ENCODE assay signal across 8 cellular contexts in genomic region chr15:65530318-65531111, GRCh38. TPM values are rescaled to one million over a fixed set of nuclear protein-coding genes. Genes with fewer than 3 reads are reported as not detected.
DNase-seq lines count a peak whose midpoint lies in the region; ATAC-seq and TF ChIP-seq lines count a peak whose summit lies in the region.

Gene HACD3, plus strand, starts transcription at chr15:65530463. Its CDS starts 169 bp downstream, at chr15:65530632.

- peak within 1 kb of the TSS; percentile 88 for H3K4me3 Mint-ChIP-seq in activated CD4-positive, alpha-beta T cell treated with anti-CD3 and anti-CD28 coated beads, Interleukin-2, amount 10 ng/mL, durations not matched to agents 24 days and 14 days

- ATAC-seq in GM19035 (IDR thresholded peaks at IDR 0.05; ENCODE audit: unreplicated experiment) = peak; percentile 81
- peak; percentile 82 for ATAC-seq in HG03439 (IDR thresholded peaks at IDR 0.05; ENCODE audit: unreplicated experiment)

- no peak for TF ChIP-seq CTCF in coronary artery (IDR thresholded peaks at IDR 0.05)

- no peaks in the 10 kb centered on the region for H3K9me3 Mint-ChIP-seq in activated CD4-positive, alpha-beta T cell treated with anti-CD3 and anti-CD28 coated beads, Interleukin-2, amount 10 ng/mL, durations not matched to agents 24 days and 14 days

- intact Hi-C loops in activated CD4-positive, alpha-beta T cell treated with anti-CD3 and anti-CD28 coated beads, Interleukin-2, amount 10 ng/mL, durations not matched to agents 24 days and 14 days (cut with micrococcal nuclease) = loop anchor here (1.0 kb wide), 1 partner anchor 13 kb away; the partner anchor contains the start of gene DPP8

- no peaks in the 10 kb centered on the region for H3K27me3 Mint-ChIP-seq in activated CD4-positive, alpha-beta T cell treated with anti-CD3 and anti-CD28 coated beads, Interleukin-2, amount 10 ng/mL, durations not matched to agents 24 days and 14 days

- peaks cover 2% of the 10 kb centered on the region for H3K36me3 Mint-ChIP-seq in activated CD4-positive, alpha-beta T cell treated with anti-CD3 and anti-CD28 coated beads, Interleukin-2, amount 10 ng/mL, durations not matched to agents 24 days and 14 days (ENCODE audit: low read depth)

- H3K4me1 Mint-ChIP-seq in activated CD4-positive, alpha-beta T cell treated with anti-CD3 and anti-CD28 coated beads, Interleukin-2, amount 10 ng/mL, durations not matched to agents 24 days and 14 days = peaks cover 31% of the 10 kb centered on the region

- H3K27ac ChIP-seq in coronary artery = peak within 1 kb of the TSS; percentile 12 to 62

- peak within 1 kb of the TSS; percentile 87 for H3K27ac Mint-ChIP-seq in activated CD4-positive, alpha-beta T cell treated with anti-CD3 and anti-CD28 coated beads, Interleukin-2, amount 10 ng/mL, durations not matched to agents 24 days and 14 days

- DNase-seq in AG08396 (ENCODE audit: low spot score) = peak; percentile 98
- peak; percentile 50 for DNase-seq in NCI-H524 treated with DMSO at 0.1 percent for 48 hours (lab: John Stamatoyannopoulos, UW)
- DNase-seq in activated CD4-positive, alpha-beta T cell treated with anti-CD3 and anti-CD28 coated beads, Interleukin-2, amount 10 ng/mL, durations not matched to agents 24 days and 14 days = peak; percentile 97
- peak; percentile 79 for DNase-seq in coronary artery (ENCODE audit: low spot score)
- peak; percentile 97 for DNase-seq in left kidney (ENCODE audit: low read depth, low spot score)
- peak; percentile 94 to 96 for DNase-seq in stimulated activated CD4-positive, alpha-beta T cell treated with anti-CD3 and anti-CD28 coated beads, Interleukin-2, amount 100 ng/mL, for 24 hours

- peak within 1 kb of the TSS; percentile 94 for H3K4me3 ChIP-seq in coronary artery

RNA-seq across cellular contexts. Expression of gene HACD3, which starts in this region (rescaled TPM):
- 39.4 and 45.1 TPM in 2 replicates for total RNA-seq in activated CD4-positive, alpha-beta T cell treated with anti-CD3 and anti-CD28 coated beads, Interleukin-2, amount 10 ng/mL, durations not matched to agents 24 days and 14 days

Comparison
In these comparisons a context has a peak if more than half of its experiments do, and no peak if none do; other contexts are left out.
1. Peak in every context shown above with its lines: DNase-seq, ATAC-seq, H3K4me3 ChIP-seq and H3K27ac ChIP-seq.